In the genomic region with DNA sequence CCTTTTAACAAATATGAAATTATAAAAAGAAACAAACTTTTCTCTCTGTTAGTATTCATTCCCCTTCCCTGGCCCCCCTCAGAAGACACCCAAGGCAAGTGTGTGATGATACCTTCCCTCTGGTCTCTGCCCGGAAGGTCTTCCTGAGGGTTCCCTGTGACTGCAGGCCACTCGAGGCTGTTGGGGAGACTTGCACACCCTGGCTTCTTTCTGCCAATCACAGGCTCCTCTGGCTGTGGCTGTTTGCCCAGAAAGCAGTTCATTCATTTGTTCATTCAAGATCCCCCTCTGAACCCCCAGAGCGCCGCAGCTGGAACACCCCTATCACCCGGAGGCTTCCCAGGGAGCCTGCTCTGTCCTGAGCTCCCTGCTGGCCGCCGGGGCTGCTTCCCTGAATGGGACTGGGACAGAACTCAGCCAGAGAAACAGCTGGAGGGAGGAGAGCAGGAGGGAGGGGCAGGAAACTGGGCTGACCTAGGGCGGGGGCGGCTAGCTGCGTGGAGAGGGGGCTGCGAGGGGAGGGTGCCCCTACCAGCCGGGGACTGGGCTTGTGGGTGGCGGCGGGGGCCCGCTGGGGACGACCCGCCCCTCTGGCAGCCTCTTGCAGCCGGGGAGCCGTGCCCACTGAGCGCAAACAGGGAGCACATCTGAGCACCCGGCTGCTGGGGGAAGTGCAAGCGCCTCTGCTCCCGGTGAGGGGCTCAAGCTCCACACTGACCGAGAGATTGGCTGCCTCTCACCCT, we compare ENCODE assay signal across 10 cellular contexts. TPM values are rescaled to one million over a fixed set of nuclear protein-coding genes. Genes with fewer than 3 reads are reported as not detected.
DNase-seq lines count a peak whose midpoint lies in the region; ATAC-seq and TF ChIP-seq lines count a peak whose summit lies in the region.
"Had no signal": no experiment of that assay in that cellular context is flagged by ENCODE, and none has a peak within 500 bp of the region (broad histone marks: within the 10 kb centered on the region; RNA-seq: fewer than 3 reads in every experiment).

A gene with protein sequence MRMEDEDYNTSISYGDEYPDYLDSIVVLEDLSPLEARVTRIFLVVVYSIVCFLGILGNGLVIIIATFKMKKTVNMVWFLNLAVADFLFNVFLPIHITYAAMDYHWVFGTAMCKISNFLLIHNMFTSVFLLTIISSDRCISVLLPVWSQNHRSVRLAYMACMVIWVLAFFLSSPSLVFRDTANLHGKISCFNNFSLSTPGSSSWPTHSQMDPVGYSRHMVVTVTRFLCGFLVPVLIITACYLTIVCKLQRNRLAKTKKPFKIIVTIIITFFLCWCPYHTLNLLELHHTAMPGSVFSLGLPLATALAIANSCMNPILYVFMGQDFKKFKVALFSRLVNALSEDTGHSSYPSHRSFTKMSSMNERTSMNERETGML (minus strand): TSS at position 397 of the 743 bp plus-strand sequence. CDS start 45,720 bp downstream, outside the sequence.

- H3K36me3 Mint-ChIP-seq in brain: no peaks in the 10 kb centered on the region
- no peaks in the 10 kb centered on the region for H3K36me3 Mint-ChIP-seq in activated CD8-positive, alpha-beta T cell treated with anti-CD3 and anti-CD28 coated beads for 36 hours (ENCODE audit: low read depth)

- TF ChIP-seq CTCF in GM12875 (IDR thresholded peaks at IDR 0.05; ENCODE audit: borderline replicate concordance, insufficient read depth, low read depth, low read length): no peak
- TF ChIP-seq CTCF in brain (conservative IDR thresholded peaks at IDR 0.05): no peak
- TF ChIP-seq CTCF in gastrocnemius medialis (IDR thresholded peaks at IDR 0.05 in 4 of 5, conservative IDR thresholded peaks at IDR 0.05 in 1 of 5): no peak
- no peak for TF ChIP-seq CTCF in activated CD8-positive, alpha-beta T cell treated with anti-CD3 and anti-CD28 coated beads for 36 hours (IDR thresholded peaks at IDR 0.05)

- H3K36me3 ChIP-seq in gastrocnemius medialis: no peaks in the 10 kb centered on the region

- H3K4me3 Mint-ChIP-seq in brain: peak within 1 kb of the TSS in 3 of 5 experiments; percentile 48 to 69 (median 64)
- no peak within 1 kb of the TSS for H3K4me3 Mint-ChIP-seq in activated CD8-positive, alpha-beta T cell treated with anti-CD3 and anti-CD28 coated beads for 36 hours

- POLR2A ChIA-PET in activated CD8-positive, alpha-beta T cell treated with anti-CD3 and anti-CD28 coated beads for 36 hours (lab: Charles Lee): no interaction called here

- intact Hi-C loops in gastrocnemius medialis (cut with DNase I; ENCODE audit: low total_unique reads): no loop called here
- intact Hi-C loops in activated CD8-positive, alpha-beta T cell treated with anti-CD3 and anti-CD28 coated beads for 36 hours (cut with micrococcal nuclease): no loop called here

- in situ Hi-C loops in gastrocnemius medialis (cut with MboI; ENCODE audit: low sequenced_read_pairs in 4 of 4): no loop called here

- no peaks in the 10 kb centered on the region for H3K9me3 ChIP-seq in gastrocnemius medialis

- peaks cover 0 to 2% (median 0%) of the 10 kb centered on the region in 5 experiments for H3K9me3 Mint-ChIP-seq in brain
- H3K9me3 Mint-ChIP-seq in activated CD8-positive, alpha-beta T cell treated with anti-CD3 and anti-CD28 coated beads for 36 hours: no peaks in the 10 kb centered on the region

- no peak for TF ChIP-seq POLR2A in gastrocnemius medialis (IDR thresholded peaks at IDR 0.05)

- no peaks in the 10 kb centered on the region for H3K4me1 ChIP-seq in gastrocnemius medialis

- peaks cover 17% of the 10 kb centered on the region for H3K4me1 Mint-ChIP-seq in brain
- peaks cover 21% of the 10 kb centered on the region for H3K4me1 Mint-ChIP-seq in activated CD8-positive, alpha-beta T cell treated with anti-CD3 and anti-CD28 coated beads for 36 hours (ENCODE audit: low read depth)

- ATAC-seq in gastrocnemius medialis: peak; percentile 50 to 51
- no peak for ATAC-seq in HG03378 (IDR thresholded peaks at IDR 0.05; ENCODE audit: unreplicated experiment)
- ATAC-seq in activated CD8-positive, alpha-beta T cell treated with anti-CD3 and anti-CD28 coated beads for 36 hours: no peak
- ATAC-seq in GM19455 (IDR thresholded peaks at IDR 0.05; ENCODE audit: unreplicated experiment): no peak
- ATAC-seq in GM18870 (IDR thresholded peaks at IDR 0.05; ENCODE audit: unreplicated experiment): no peak

- H3K4me3 ChIP-seq in GM12875 (ENCODE audit: low read depth, low read length) (peak within 1 kb of the TSS; percentile 46), gastrocnemius medialis (peak within 1 kb of the TSS; percentile 8 to 39 (median 28))

- H3K27me3 ChIP-seq in layer of hippocampus (ENCODE audit: control insufficient read depth, insufficient read depth, low read length): no peaks in the 10 kb centered on the region
- H3K27me3 ChIP-seq in gastrocnemius medialis: peaks cover 0 to 10% (median 0%) of the 10 kb centered on the region in 3 donors

- peak within 1 kb of the TSS; percentile 52 for H3K27ac ChIP-seq in layer of hippocampus (ENCODE audit: low read depth, low read length)
- H3K27ac ChIP-seq in gastrocnemius medialis: peak within 1 kb of the TSS; percentile 24 to 57 (median 48)

- peak; percentile 19 to 31 for DNase-seq in gastrocnemius medialis
- no peak for DNase-seq in activated CD8-positive, alpha-beta T cell treated with anti-CD3 and anti-CD28 coated beads for 36 hours
- DNase-seq: DMS153, NCI-H69 had no signal

- CTCF ChIA-PET in activated CD8-positive, alpha-beta T cell treated with anti-CD3 and anti-CD28 coated beads for 36 hours (lab: Charles Lee): no interaction called here

- H3K27ac Mint-ChIP-seq in brain: peak within 1 kb of the TSS in 2 of 5 experiments; percentile 15 to 94
- H3K27ac Mint-ChIP-seq in activated CD8-positive, alpha-beta T cell treated with anti-CD3 and anti-CD28 coated beads for 36 hours: no peak within 1 kb of the TSS

- H3K27me3 Mint-ChIP-seq in brain: peaks cover 27% of the 10 kb centered on the region
- H3K27me3 Mint-ChIP-seq in activated CD8-positive, alpha-beta T cell treated with anti-CD3 and anti-CD28 coated beads for 36 hours: peaks cover 10% of the 10 kb centered on the region

RNA-seq across cellular contexts. Expression of the gene that starts here (rescaled TPM):
- 1.6 TPM for polyA plus RNA-seq in brain (ENCODE audit: insufficient read depth, low read depth, low replicate concordance)
- total RNA-seq in gastrocnemius medialis: 1 to 10 TPM; 2.5 to 5.6 (median 4.4) TPM
- not detected for total RNA-seq in activated CD8-positive, alpha-beta T cell treated with anti-CD3 and anti-CD28 coated beads for 36 hours

Comparison
In these comparisons a context has a peak if more than half of its experiments do, and no peak if none do; other contexts are left out.
1. ATAC-seq: peak in gastrocnemius medialis (2 of 2); none in HG03378 (single experiment), activated CD8-positive, alpha-beta T cell treated with anti-CD3 and anti-CD28 coated beads for 36 hours (single experiment), GM19455 (single experiment) and GM18870 (single experiment).